Comparison of ENCODE assay signal across 13 cellular contexts in genomic region chr11:61956191-61957027, GRCh38. TPM values are rescaled to one million over a fixed set of nuclear protein-coding genes. Genes with fewer than 3 reads are reported as not detected.
DNase-seq lines count a peak whose midpoint lies in the region; ATAC-seq and TF ChIP-seq lines count a peak whose summit lies in the region.
"Had no signal": no experiment of that assay in that cellular context is flagged by ENCODE, and none has a peak within 500 bp of the region (broad histone marks: within the 10 kb centered on the region; RNA-seq: fewer than 3 reads in every experiment).

No MANE protein-coding gene starts in this region.

- no peaks in the 10 kb centered on the region for H3K9me3 Mint-ChIP-seq in naive thymus-derived CD8-positive, alpha-beta T cell
- H3K9me3 Mint-ChIP-seq: immature natural killer cell had no signal

- H3K27me3 Mint-ChIP-seq in naive thymus-derived CD8-positive, alpha-beta T cell, result peaks cover 3 to 23% (median 11%) of the 10 kb centered on the region in 5 donors

- in situ Hi-C loops in transverse colon (cut with MboI; ENCODE audit: low pct_ligation_motif_present in 1 of 4, low pct_unique_long_range_greater_than_20kb in 1 of 4, low sequenced_read_pairs in 3 of 4), result loop anchor here in 1 of 4 donors (10.0 kb wide), 1 partner anchor 162 kb away; the partner anchor contains the start of genes FEN1 and TMEM258

- H4K8ac ChIP-seq in mesendoderm (ENCODE audit: low read depth, low read length), result no peak overlapping the region

- WGBS in heart right ventricle, 2 donors, result 94 to 97% methylated on average over 21 of the region's 21 CpGs
- 85% methylated on average over 21 of the region's 21 CpGs; no CpG with 5 or more reads in 1 of the 2 donors for WGBS in transverse colon (ENCODE audit: low coverage in 1 of 2), 2 donors
- no CpG with 5 or more reads among the region's 21 CpGs for WGBS in mesendoderm (ENCODE audit: extremely low coverage, insufficient coverage, low lambda C conversion rate)

- H3K27ac Mint-ChIP-seq in naive thymus-derived CD8-positive, alpha-beta T cell, result peak overlapping the region in 6 of 10 donors; percentile 14 to 80 (median 39)
- H3K27ac Mint-ChIP-seq: activated CD4-positive, alpha-beta T cell treated with anti-CD3 and anti-CD28 coated beads for 36 hours had no signal

- H3K23ac ChIP-seq in mesendoderm (ENCODE audit: low read length), result no peak overlapping the region

- H3K4ac ChIP-seq in mesendoderm (ENCODE audit: low read depth, low read length), result no peak overlapping the region

- H3K27ac ChIP-seq in heart right ventricle (peak overlapping the region in 7 of 10 donors; percentile 72 to 99 (median 81)), dorsolateral prefrontal cortex (peak overlapping the region in 57 of 59 donors; percentile 32 to 100 (median 92)), transverse colon (peak overlapping the region; percentile 73 to 74 (median 74)), mesendoderm (ENCODE audit: low read depth, low read length) (no peak overlapping the region)
- H3K27ac ChIP-seq: SJSA1 had no signal

- intact Hi-C loops in heart right ventricle (cut with DNase I) (no loop called here), left cardiac atrium (cut with DNase I) (no loop called here), dorsolateral prefrontal cortex (cut with DNase I) (no loop called here), transverse colon (cut with DNase I; ENCODE audit: low total_unique reads) (loop anchor here (1.0 kb wide), 1 partner anchor 39 kb away; no protein-coding TSS in a partner anchor)

- no peak overlapping the region for H2BK15ac ChIP-seq in mesendoderm (replicated peaks; ENCODE audit: low read depth)

- H2AK5ac ChIP-seq in mesendoderm (ENCODE audit: low read length), result no peak overlapping the region

- no peak overlapping the region for H3K4me2 ChIP-seq in mesendoderm (ENCODE audit: low read length)

- H3K27me3 ChIP-seq in heart right ventricle (no peaks in the 10 kb centered on the region), dorsolateral prefrontal cortex (no peaks in the 10 kb centered on the region), transverse colon (peaks cover 16% of the 10 kb centered on the region), mesendoderm (ENCODE audit: insufficient read depth, low read length, poor library complexity) (no peaks in the 10 kb centered on the region)
- H3K27me3 ChIP-seq: SJSA1 had no signal

- H3K4me1 ChIP-seq in heart right ventricle, result peaks cover 2 to 42% (median 22%) of the 10 kb centered on the region in 9 donors
- peaks cover 1 to 19% (median 14%) of the 10 kb centered on the region in 4 donors for H3K4me1 ChIP-seq in transverse colon
- no peaks in the 10 kb centered on the region for H3K4me1 ChIP-seq in mesendoderm (ENCODE audit: control insufficient read depth, low read depth, low read length)
- H3K4me1 ChIP-seq: parathyroid adenoma had no signal

- H3K9me3 ChIP-seq in heart right ventricle (no peaks in the 10 kb centered on the region), transverse colon (no peaks in the 10 kb centered on the region)
- H3K9me3 ChIP-seq: SJSA1 had no signal

- H3K18ac ChIP-seq in mesendoderm (ENCODE audit: low read length), result no peak overlapping the region

- no peak for TF ChIP-seq CTCF in heart right ventricle (IDR thresholded peaks at IDR 0.05)
- no peak for TF ChIP-seq CTCF in dorsolateral prefrontal cortex (IDR thresholded peaks at IDR 0.05 in 54 of 56, conservative IDR thresholded peaks at IDR 0.05 in 2 of 56; ENCODE audit: low read depth in 1 of 56, partially characterized antibody in 56 of 56)
- no peak for TF ChIP-seq CTCF in transverse colon (IDR thresholded peaks at IDR 0.05)

- H3K79me1 ChIP-seq in mesendoderm (ENCODE audit: low read length), result no peaks in the 10 kb centered on the region

- no peaks in the 10 kb centered on the region for H3K36me3 Mint-ChIP-seq in naive thymus-derived CD8-positive, alpha-beta T cell
- H3K36me3 Mint-ChIP-seq: immature natural killer cell had no signal

- no peak overlapping the region for H3K56ac ChIP-seq in mesendoderm (ENCODE audit: low read length)

- H3K4me3 ChIP-seq in heart right ventricle (peak overlapping the region in 7 of 10 donors; percentile 25 to 70 (median 55)), dorsolateral prefrontal cortex (peak overlapping the region in 40 of 59 donors; percentile 28 to 65 (median 52)), transverse colon (no peak overlapping the region), mesendoderm (ENCODE audit: low read length) (no peak overlapping the region)
- H3K4me3 ChIP-seq: SJSA1 had no signal

- no peak overlapping the region for H2BK120ac ChIP-seq in mesendoderm (ENCODE audit: low read depth, low read length)

- H4K5ac ChIP-seq in mesendoderm (ENCODE audit: low read length), result no peak overlapping the region

- POLR2A ChIA-PET in naive thymus-derived CD8-positive, alpha-beta T cell (lab: Charles Lee), result interaction anchor here (2.0 kb wide), 1 partner anchor 11 kb away, joined by 11 read pairs; the partner anchor contains the start of gene FTH1

- H2BK5ac ChIP-seq in mesendoderm (ENCODE audit: low read length), result no peak overlapping the region

- H3K79me2 ChIP-seq in mesendoderm (ENCODE audit: control insufficient read depth, insufficient read depth, low read length), result no peaks in the 10 kb centered on the region
- H3K79me2 ChIP-seq: parathyroid adenoma had no signal

- H3K4me1 Mint-ChIP-seq in naive thymus-derived CD8-positive, alpha-beta T cell, result peaks cover 0 to 10% (median 7%) of the 10 kb centered on the region in 4 donors
- H3K4me1 Mint-ChIP-seq: immature natural killer cell had no signal

- DNase-seq in heart right ventricle (no peak), left cardiac atrium (no peak), dorsolateral prefrontal cortex (peak in 2 of 10 donors; percentile 23 to 28), transverse colon (no peak), mesendoderm (no peak), GF-D8 (lab: John Stamatoyannopoulos, UW) (no peak)
- DNase-seq in naive thymus-derived CD8-positive, alpha-beta T cell, result peak in 1 of 10 donors; percentile 14
- DNase-seq: immature natural killer cell, NCI-H748 treated with DMSO at 0.1 percent for 48 hours had no signal

- ATAC-seq in heart right ventricle, result no peak
- no peak for ATAC-seq in left cardiac atrium
- no peak for ATAC-seq in naive thymus-derived CD8-positive, alpha-beta T cell
- ATAC-seq in HG03521 (IDR thresholded peaks at IDR 0.05; ENCODE audit: unreplicated experiment), result no peak

- H3K36me3 ChIP-seq in heart right ventricle (peaks cover 0 to 27% (median 0%) of the 10 kb centered on the region in 9 donors), transverse colon (no peaks in the 10 kb centered on the region), mesendoderm (ENCODE audit: control insufficient read depth, insufficient read depth, low read length) (no peaks in the 10 kb centered on the region)
- H3K36me3 ChIP-seq: SJSA1 had no signal

- peak overlapping the region in 9 of 10 donors; percentile 28 to 71 (median 56) for H3K4me3 Mint-ChIP-seq in naive thymus-derived CD8-positive, alpha-beta T cell
- H3K4me3 Mint-ChIP-seq: activated CD4-positive, alpha-beta T cell treated with anti-CD3 and anti-CD28 coated beads for 36 hours had no signal

- no peak for TF ChIP-seq EP300 in transverse colon (IDR thresholded peaks at IDR 0.05; ENCODE audit: low read depth)

- no peak for TF ChIP-seq POLR2A in transverse colon (IDR thresholded peaks at IDR 0.05)

- no peak overlapping the region for H3K9ac ChIP-seq in mesendoderm (ENCODE audit: low read length)
- H3K9ac ChIP-seq: parathyroid adenoma had no signal

RNA-seq across cellular contexts. Expression of gene BEST1, which starts 6.3 kb away (rescaled TPM):
- total RNA-seq in heart right ventricle (1 to 10 TPM in 5 of 10 donors, under 1 TPM in 5; 0.39 to 1.8 (median 1.2) TPM), left cardiac atrium (1 to 10 TPM; 3.4 to 3.9 TPM), dorsolateral prefrontal cortex (100 to 1,000 TPM in 2 of 120 experiments, 10 to 100 TPM in 118; 10.7 to 176 (median 32.0) TPM), transverse colon (1 to 10 TPM in 3 of 4 donors, under 1 TPM in 1; 0.40 to 3.7 (median 2.6) TPM)
- polyA plus RNA-seq in heart right ventricle, result 1 to 10 TPM; 3.3 to 4.9 TPM
- total RNA-seq in naive thymus-derived CD8-positive, alpha-beta T cell, result under 1 TPM in 1 of 2 experiments, not detected in 1; 0.08 TPM
- 1 to 10 TPM in 1 of 3 donors, under 1 TPM in 2; 0.43 to 1.0 (median 0.66) TPM for polyA plus RNA-seq in naive thymus-derived CD8-positive, alpha-beta T cell
- polyA plus RNA-seq in mesendoderm (2013, experiment 1 of 2), result 0.20 TPM
- polyA plus RNA-seq in mesendoderm (2013, experiment 2 of 2), result 0.28 TPM

RNA-seq across cellular contexts. Expression of gene FTH1, which starts 11.0 kb away (rescaled TPM):
- total RNA-seq in heart right ventricle (1,000 to 10,000 TPM; 2,008 to 4,360 (median 2,962) TPM), left cardiac atrium (1,000 to 10,000 TPM; 2,726 to 3,432 TPM), dorsolateral prefrontal cortex (1,000 to 10,000 TPM; 2,016 to 5,225 (median 3,057) TPM), transverse colon (1,000 to 10,000 TPM; 2,288 to 6,007 (median 4,694) TPM)
- polyA plus RNA-seq in heart right ventricle, result 1,000 to 10,000 TPM; 1,346 to 5,199 TPM
- 100 to 1,000 TPM; 571 to 598 TPM for total RNA-seq in naive thymus-derived CD8-positive, alpha-beta T cell
- polyA plus RNA-seq in naive thymus-derived CD8-positive, alpha-beta T cell, result 1,000 to 10,000 TPM; 1,933 to 2,491 (median 2,221) TPM
- polyA plus RNA-seq in mesendoderm (2013, experiment 1 of 2), result 1,625 TPM
- polyA plus RNA-seq in mesendoderm (2013, experiment 2 of 2), result 1,633 TPM

RNA-seq across cellular contexts. Expression of gene RAB3IL1, which starts 39.0 kb away (rescaled TPM):
- total RNA-seq in heart right ventricle (10 to 100 TPM in 3 of 10 donors, 1 to 10 TPM in 7; 3.7 to 11.1 (median 6.6) TPM), left cardiac atrium (10 to 100 TPM; 17.3 to 21.8 TPM), dorsolateral prefrontal cortex (10 to 100 TPM in 71 of 120 experiments, 1 to 10 TPM in 49; 5.8 to 23.3 (median 10.7) TPM), transverse colon (1 to 10 TPM; 1.2 to 7.6 (median 5.9) TPM)
- polyA plus RNA-seq in heart right ventricle, result 1 to 10 TPM; 8.2 to 9.7 TPM
- under 1 TPM; 0.23 to 0.82 TPM for total RNA-seq in naive thymus-derived CD8-positive, alpha-beta T cell
- not detected for polyA plus RNA-seq in naive thymus-derived CD8-positive, alpha-beta T cell
- polyA plus RNA-seq in mesendoderm (2013, experiment 1 of 2), result 1.4 TPM
- polyA plus RNA-seq in mesendoderm (2013, experiment 2 of 2), result 2.3 TPM
- polyA plus RNA-seq: immature natural killer cell had no signal

Comparison
In these comparisons a context has a peak if more than half of its experiments do, and no peak if none do; other contexts are left out.
1. H3K4me3 ChIP-seq: peak in heart right ventricle (7 of 10) and dorsolateral prefrontal cortex (40 of 59); none in transverse colon (0 of 4) and mesendoderm (single experiment).